In the genomic region with DNA sequence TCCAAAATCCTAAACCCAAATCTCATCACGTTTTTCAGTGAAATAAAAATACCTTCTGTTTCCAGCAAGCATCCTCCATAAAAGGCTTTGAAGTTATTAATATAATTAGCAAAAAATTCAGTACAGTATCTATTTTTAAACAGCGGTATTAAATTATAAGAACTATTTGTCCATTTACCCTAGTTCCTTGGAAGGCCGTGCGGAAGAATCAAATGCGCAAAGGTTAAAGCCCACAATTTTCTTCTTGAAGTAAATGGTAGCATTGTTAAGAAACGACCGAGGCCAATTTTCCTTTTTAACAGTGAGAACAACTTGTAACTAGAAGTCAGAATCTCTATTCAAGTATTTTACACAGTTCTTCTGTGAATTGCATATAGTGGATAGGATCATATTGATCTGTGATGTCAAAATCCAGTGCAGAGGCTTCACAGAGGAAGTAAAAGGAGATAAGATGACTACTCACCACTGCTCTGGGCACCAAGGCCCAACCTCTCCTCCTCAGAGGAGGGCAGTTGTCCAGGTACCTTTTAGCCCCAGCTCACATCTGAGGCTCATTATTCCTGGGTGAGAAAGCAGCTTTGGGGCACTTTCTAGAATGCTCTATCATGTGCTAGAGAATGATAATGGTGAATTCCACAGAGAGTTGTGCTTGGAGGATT, we compare ENCODE assay signal across 1 cellular context.
TF ChIP-seq lines count a peak whose summit lies in the region.

No MANE protein-coding gene starts in this region.

TF ChIP-seq in HCT116, 20 proteins besides CTCF, POLR2A, EP300 and RAD21:
- TF ChIP-seq, protein P1, sequence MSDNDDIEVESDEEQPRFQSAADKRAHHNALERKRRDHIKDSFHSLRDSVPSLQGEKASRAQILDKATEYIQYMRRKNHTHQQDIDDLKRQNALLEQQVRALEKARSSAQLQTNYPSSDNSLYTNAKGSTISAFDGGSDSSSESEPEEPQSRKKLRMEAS (IDR thresholded peaks at IDR 0.05): no peak
- no peak for TF ChIP-seq SP1 (IDR thresholded peaks at IDR 0.05; ENCODE audit: low read depth)
- TF ChIP-seq CBX3 (IDR thresholded peaks at IDR 0.05; ENCODE audit: low read depth): no peak
- TF ChIP-seq, protein P2, sequence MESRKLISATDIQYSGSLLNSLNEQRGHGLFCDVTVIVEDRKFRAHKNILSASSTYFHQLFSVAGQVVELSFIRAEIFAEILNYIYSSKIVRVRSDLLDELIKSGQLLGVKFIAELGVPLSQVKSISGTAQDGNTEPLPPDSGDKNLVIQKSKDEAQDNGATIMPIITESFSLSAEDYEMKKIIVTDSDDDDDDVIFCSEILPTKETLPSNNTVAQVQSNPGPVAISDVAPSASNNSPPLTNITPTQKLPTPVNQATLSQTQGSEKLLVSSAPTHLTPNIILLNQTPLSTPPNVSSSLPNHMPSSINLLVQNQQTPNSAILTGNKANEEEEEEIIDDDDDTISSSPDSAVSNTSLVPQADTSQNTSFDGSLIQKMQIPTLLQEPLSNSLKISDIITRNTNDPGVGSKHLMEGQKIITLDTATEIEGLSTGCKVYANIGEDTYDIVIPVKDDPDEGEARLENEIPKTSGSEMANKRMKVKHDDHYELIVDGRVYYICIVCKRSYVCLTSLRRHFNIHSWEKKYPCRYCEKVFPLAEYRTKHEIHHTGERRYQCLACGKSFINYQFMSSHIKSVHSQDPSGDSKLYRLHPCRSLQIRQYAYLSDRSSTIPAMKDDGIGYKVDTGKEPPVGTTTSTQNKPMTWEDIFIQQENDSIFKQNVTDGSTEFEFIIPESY (IDR thresholded peaks at IDR 0.05; ENCODE audit: extremely low read depth, insufficient replicate concordance, low read length): no peak
TF ChIP-seq in HCT116: peak in this region for 0.
